ENCODE assay signal across 1 cellular context in the genomic region with DNA sequence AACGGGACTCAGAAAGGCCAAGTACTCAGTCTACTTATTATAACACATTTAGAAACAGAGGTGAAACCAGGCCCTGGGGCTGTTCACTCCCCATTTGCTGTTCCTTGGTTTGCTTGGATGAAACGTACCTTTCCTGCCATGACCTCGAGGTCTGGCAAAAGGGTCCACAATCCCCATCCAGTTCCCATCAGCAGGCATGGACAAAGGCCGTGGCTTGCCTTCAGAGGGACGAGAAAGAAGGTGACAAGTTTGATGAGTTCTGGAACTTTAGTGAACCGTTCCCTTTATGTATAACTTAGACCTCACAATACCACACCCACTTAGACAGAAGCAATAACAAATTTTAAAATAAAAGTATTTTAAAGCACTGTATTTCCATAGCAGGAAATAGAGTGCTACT.
TF ChIP-seq lines count a peak whose summit lies in the region.

No MANE protein-coding gene starts in this region.

TF ChIP-seq in K562, 482 proteins besides CTCF, POLR2A, EP300 and RAD21:
- no peak for TF ChIP-seq ZNF395 (CRISPR knock-in tag; IDR thresholded peaks at IDR 0.05)
- no peak for TF ChIP-seq SMAD4 (CRISPR knock-in tag; conservative IDR thresholded peaks at IDR 0.05)
- no peak for TF ChIP-seq HNRNPUL1 (IDR thresholded peaks at IDR 0.05; ENCODE audit: low read length)
